In genomic region chr9:34179528-34180138, GRCh38 we compare ENCODE assay signal across 8 cellular contexts. TPM values are rescaled to one million over a fixed set of nuclear protein-coding genes. Genes with fewer than 3 reads are reported as not detected.
DNase-seq lines count a peak whose midpoint lies in the region; ATAC-seq lines count a peak whose summit lies in the region.

No MANE protein-coding gene starts in this region.

- H3K4me1 ChIP-seq in HUES6 (ENCODE audit: control insufficient read depth, insufficient read depth, low read length), result no peaks in the 10 kb centered on the region

- H3K4me3 ChIP-seq in HUES6 (ENCODE audit: low read depth, low read length), result peak overlapping the region; percentile 75
- H3K4me3 ChIP-seq in iPS-11a (ENCODE audit: low read depth, low read length), result peak overlapping the region; percentile 94
- H3K4me3 ChIP-seq in skin epidermis, result peak overlapping the region; percentile 68 to 97 (median 77)

- no peaks in the 10 kb centered on the region for H3K9me3 Mint-ChIP-seq in activated naive CD8-positive, alpha-beta T cell treated with anti-CD3 and anti-CD28 coated beads, Interleukin-2, amount 50 U/mL, for 24 hours

- H3K9ac ChIP-seq in HUES6 (ENCODE audit: low read length), result peak overlapping the region; percentile 90

- H3K9me3 ChIP-seq in HUES6 (ENCODE audit: control insufficient read depth, insufficient read depth, low read depth, low read length), result no peaks in the 10 kb centered on the region

- H3K27ac Mint-ChIP-seq in activated naive CD8-positive, alpha-beta T cell treated with anti-CD3 and anti-CD28 coated beads, Interleukin-2, amount 50 U/mL, for 24 hours, result peak overlapping the region; percentile 97

- peaks cover 4% of the 10 kb centered on the region for H3K36me3 Mint-ChIP-seq in activated naive CD8-positive, alpha-beta T cell treated with anti-CD3 and anti-CD28 coated beads, Interleukin-2, amount 50 U/mL, for 24 hours (ENCODE audit: low read depth)

- ATAC-seq in activated naive CD8-positive, alpha-beta T cell treated with anti-CD3 and anti-CD28 coated beads, Interleukin-2, amount 50 U/mL, for 24 hours, result no peak
- ATAC-seq in GM21360 (IDR thresholded peaks at IDR 0.05; ENCODE audit: unreplicated experiment), result no peak

- H3K27me3 Mint-ChIP-seq in activated naive CD8-positive, alpha-beta T cell treated with anti-CD3 and anti-CD28 coated beads, Interleukin-2, amount 50 U/mL, for 24 hours, result no peaks in the 10 kb centered on the region

- H3K27me3 ChIP-seq in HUES6 (ENCODE audit: control insufficient read depth, insufficient read depth, low read length), result no peaks in the 10 kb centered on the region

- H3K27ac ChIP-seq in HUES6 (ENCODE audit: low read depth, low read length) (no peak overlapping the region), skin epidermis (peak overlapping the region; percentile 90 to 99 (median 97))

- in situ Hi-C loops in Caki2 (cut with HindIII; ENCODE audit: low pct_unique_long_range_greater_than_20kb, low sequenced_read_pairs), result no loop called here

- DNase-seq in Caki2 (ENCODE audit: low read depth), result peak; percentile 50
- no peak for DNase-seq in activated naive CD8-positive, alpha-beta T cell treated with anti-CD3 and anti-CD28 coated beads, Interleukin-2, amount 50 U/mL, for 24 hours
- DNase-seq in NCI-H1105 treated with DMSO at 0.1 percent for 48 hours (lab: John Stamatoyannopoulos, UW), result no peak
- no peak for DNase-seq in T1000 (lab: John Stamatoyannopoulos, UW)

- H3K4me1 Mint-ChIP-seq in activated naive CD8-positive, alpha-beta T cell treated with anti-CD3 and anti-CD28 coated beads, Interleukin-2, amount 50 U/mL, for 24 hours, result peaks cover 29% of the 10 kb centered on the region

- H3K36me3 ChIP-seq in HUES6 (ENCODE audit: control insufficient read depth, insufficient read depth, low read length), result peaks cover 3% of the 10 kb centered on the region; the same call in 1 of the 2 replicates

- peak overlapping the region; percentile 99 for H3K4me3 Mint-ChIP-seq in activated naive CD8-positive, alpha-beta T cell treated with anti-CD3 and anti-CD28 coated beads, Interleukin-2, amount 50 U/mL, for 24 hours

RNA-seq across cellular contexts. Expression of gene UBAP1, which starts 0.8 kb away (rescaled TPM):
- 79.8 and 85.0 TPM in 2 replicates for total RNA-seq in Caki2 (2014; rRNA removed; shearing (Covaris generic); ENCODE audit: low replicate concordance)

RNA-seq across cellular contexts. Expression of gene DCAF12, which starts 53.1 kb away (rescaled TPM):
- 21.5 and 27.0 TPM in 2 replicates for total RNA-seq in Caki2 (2014; rRNA removed; shearing (Covaris generic); ENCODE audit: low replicate concordance)
